Comparison of ENCODE assay signal across 14 cellular contexts in the genomic region with DNA sequence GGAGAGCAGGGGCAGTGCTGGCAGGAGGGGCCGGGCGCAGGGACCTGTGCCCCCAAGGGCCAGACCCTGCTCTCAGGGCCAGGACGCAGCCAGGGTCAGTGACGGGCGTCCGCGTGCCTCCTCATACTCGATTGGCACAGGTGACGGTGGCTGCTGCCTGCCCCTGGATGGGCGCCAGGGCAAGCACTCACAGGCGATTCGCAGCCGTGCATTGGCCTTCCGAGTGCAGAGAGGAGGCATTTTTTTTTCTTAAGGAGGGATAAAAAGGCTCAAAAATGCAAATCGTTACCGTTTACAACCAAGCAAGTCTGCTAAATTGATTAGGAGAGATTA. TPM values are rescaled to one million over a fixed set of nuclear protein-coding genes. Genes with fewer than 3 reads are reported as not detected.
DNase-seq lines count a peak whose midpoint lies in the region; ATAC-seq and TF ChIP-seq lines count a peak whose summit lies in the region.
"Had no signal": no experiment of that assay in that cellular context is flagged by ENCODE, and none has a peak within 500 bp of the region (broad histone marks: within the 10 kb centered on the region; RNA-seq: fewer than 3 reads in every experiment).

No MANE protein-coding gene starts in this region.

- no peak for ATAC-seq in activated CD8-positive, alpha-beta memory T cell treated with anti-CD3 and anti-CD28 coated beads, Interleukin-2, amount 10 ng/mL, durations not matched to agents 7 days and 5 days

- H4K20me1 ChIP-seq in BLaER1 treated with 17β-estradiol and CSF1 and Interleukin-3, amounts not matched to agents 10 nM and 100 nM: peaks cover 6 to 95% (median 58%) of the 10 kb centered on the region in 11 experiments; a peak in 18 of 22 replicates
- H4K20me1 ChIP-seq in neural cell (ENCODE audit: insufficient read depth): no peaks in the 10 kb centered on the region

- H3K9me3 ChIP-seq in BLaER1 treated with 17β-estradiol and CSF1 and Interleukin-3, amounts not matched to agents 10 nM and 100 nM (replicated peaks in 1 of 11): no peaks in the 10 kb centered on the region
- H3K9me3 ChIP-seq in adrenal gland (replicated peaks in 1 of 3): no peaks in the 10 kb centered on the region
- no peaks in the 10 kb centered on the region for H3K9me3 ChIP-seq in neural cell (ENCODE audit: low read length)

- H3K4me1 Mint-ChIP-seq in activated CD8-positive, alpha-beta memory T cell treated with anti-CD3 and anti-CD28 coated beads, Interleukin-2, amount 10 ng/mL, durations not matched to agents 7 days and 5 days: no peaks in the 10 kb centered on the region

- no peak overlapping the region for H2AFZ ChIP-seq in neural cell (ENCODE audit: low read depth, low read length)

- peaks cover 25 to 91% (median 76%) of the 10 kb centered on the region in 10 experiments for H3K4me1 ChIP-seq in BLaER1 treated with 17β-estradiol and CSF1 and Interleukin-3, amounts not matched to agents 10 nM and 100 nM
- H3K4me1 ChIP-seq in adrenal gland (replicated peaks in 1 of 2): no peaks in the 10 kb centered on the region

- no peaks in the 10 kb centered on the region for H3K36me3 Mint-ChIP-seq in activated CD8-positive, alpha-beta memory T cell treated with anti-CD3 and anti-CD28 coated beads, Interleukin-2, amount 10 ng/mL, durations not matched to agents 7 days and 5 days

- CTCF ChIA-PET in GM10248 (lab: Yijun Ruan, JAX): no interaction called here
- CTCF ChIA-PET in activated CD8-positive, alpha-beta memory T cell treated with anti-CD3 and anti-CD28 coated beads, Interleukin-2, amount 10 ng/mL, durations not matched to agents 7 days and 5 days (lab: Charles Lee): no interaction called here

- no peak for TF ChIP-seq RAD21 in neural cell (conservative IDR thresholded peaks at IDR 0.05)

- intact Hi-C loops in adrenal gland (cut with DNase I): no loop called here

- no peak for TF ChIP-seq POLR2A in adrenal gland (IDR thresholded peaks at IDR 0.05)

- no peaks in the 10 kb centered on the region for H3K9me3 Mint-ChIP-seq in activated CD8-positive, alpha-beta memory T cell treated with anti-CD3 and anti-CD28 coated beads, Interleukin-2, amount 10 ng/mL, durations not matched to agents 7 days and 5 days (ENCODE audit: low read depth)

- no peak overlapping the region for H3K9ac ChIP-seq in BLaER1 treated with 17β-estradiol and CSF1 and Interleukin-3, amounts not matched to agents 10 nM and 100 nM
- H3K9ac ChIP-seq in neural cell (ENCODE audit: low read length): peak overlapping the region; percentile 28

- H3K27me3 Mint-ChIP-seq in activated CD8-positive, alpha-beta memory T cell treated with anti-CD3 and anti-CD28 coated beads, Interleukin-2, amount 10 ng/mL, durations not matched to agents 7 days and 5 days: no peaks in the 10 kb centered on the region

- POLR2A ChIA-PET in GM10248 (lab: Yijun Ruan, JAX): no interaction called here

- DNase-seq in NCI-H2029 (lab: John Stamatoyannopoulos, UW) (peak; percentile 84), adrenal gland (peak; percentile 56 to 87 (median 78)), NCI-H1048 (lab: John Stamatoyannopoulos, UW) (no peak), GM10248 (ENCODE audit: extremely low spot score) (no peak), HPDE6-E6E7 (ENCODE audit: extremely low spot score) (no peak)
- no peak for DNase-seq in activated CD8-positive, alpha-beta memory T cell treated with anti-CD3 and anti-CD28 coated beads, Interleukin-2, amount 10 ng/mL, durations not matched to agents 7 days and 5 days
- DNase-seq: activated CD8-positive, alpha-beta memory T cell treated with anti-CD3 and anti-CD28 coated beads, Interleukin-2, amount 50 U/mL, for 4 hours; cortex of kidney; midbrain; NCI-H82; SIG-M5; stimulated activated CD4-positive, alpha-beta T cell treated with anti-CD3 and anti-CD28 coated beads, Interleukin-2, amount 100 ng/mL, for 48 hours had no signal

- H3K79me2 ChIP-seq in neural cell (replicated peaks; ENCODE audit: insufficient read depth, low read length): no peaks in the 10 kb centered on the region

- no peak overlapping the region for H3K4me3 Mint-ChIP-seq in activated CD8-positive, alpha-beta memory T cell treated with anti-CD3 and anti-CD28 coated beads, Interleukin-2, amount 10 ng/mL, durations not matched to agents 7 days and 5 days

- H3K4me2 ChIP-seq in BLaER1 treated with 17β-estradiol and CSF1 and Interleukin-3, amounts not matched to agents 10 nM and 100 nM: peak overlapping the region in 8 of 11 experiments; percentile 33 to 75 (median 54); a peak in 8 of 22 replicates
- no peak overlapping the region for H3K4me2 ChIP-seq in neural cell (ENCODE audit: low read length)

- 0 out of 22 replicates have a peak, but pooled peaks cover 0 to 3% (median 0%) of the 10 kb centered on the region in 11 experiments for H3K27me3 ChIP-seq in BLaER1 treated with 17β-estradiol and CSF1 and Interleukin-3, amounts not matched to agents 10 nM and 100 nM
- H3K27me3 ChIP-seq in adrenal gland: no peaks in the 10 kb centered on the region
- H3K27me3 ChIP-seq in neural cell (ENCODE audit: insufficient read depth, low read depth, low read length): no peaks in the 10 kb centered on the region

- no peak overlapping the region for H3K27ac Mint-ChIP-seq in activated CD8-positive, alpha-beta memory T cell treated with anti-CD3 and anti-CD28 coated beads, Interleukin-2, amount 10 ng/mL, durations not matched to agents 7 days and 5 days

- H3K9me2 ChIP-seq in neural cell (ENCODE audit: insufficient read depth, low read length): no peaks in the 10 kb centered on the region

- TF ChIP-seq EP300 in neural cell (conservative IDR thresholded peaks at IDR 0.05; ENCODE audit: poor library complexity, severe bottlenecking): no peak

- TF ChIP-seq CTCF in adrenal gland (IDR thresholded peaks at IDR 0.05) (no peak), neural cell (IDR thresholded peaks at IDR 0.05; ENCODE audit: poor library complexity, severe bottlenecking) (no peak), GM10248 (IDR thresholded peaks at IDR 0.05; ENCODE audit: control extremely low read depth, extremely low read depth, low read depth, missing control alignments) (no peak)

- H3K36me3 ChIP-seq in BLaER1 treated with 17β-estradiol and CSF1 and Interleukin-3, amounts not matched to agents 10 nM and 100 nM: peaks cover 0 to 9% (median 2%) of the 10 kb centered on the region in 11 experiments; a peak in 9 of 22 replicates
- H3K36me3 ChIP-seq in adrenal gland (replicated peaks in 1 of 2) (no peaks in the 10 kb centered on the region), neural cell (ENCODE audit: insufficient read depth, low read length) (no peaks in the 10 kb centered on the region)

- no peak overlapping the region for H3K4me3 ChIP-seq in BLaER1 treated with 17β-estradiol and CSF1 and Interleukin-3, amounts not matched to agents 10 nM and 100 nM
- H3K4me3 ChIP-seq in adrenal gland: no peak overlapping the region
- no peak overlapping the region for H3K4me3 ChIP-seq in neural cell (ENCODE audit: low read length)

- no peaks in the 10 kb centered on the region for H3F3A ChIP-seq in neural cell (ENCODE audit: insufficient read depth, low read length, poor library complexity, severe bottlenecking)

- WGBS in adrenal gland, 4 donors: 44 to 52% (median 48%) methylated on average over 13 to 16 of the region's 16 CpGs

- no peak overlapping the region for H3K27ac ChIP-seq in BLaER1 treated with 17β-estradiol and CSF1 and Interleukin-3, amounts not matched to agents 10 nM and 100 nM
- H3K27ac ChIP-seq in adrenal gland (no peak overlapping the region), neural cell (ENCODE audit: low read length) (peak overlapping the region; percentile 12)

TF ChIP-seq in neural cell, 6 proteins besides CTCF, POLR2A, EP300 and RAD21:
- TF ChIP-seq POLR2AphosphoS5 (IDR thresholded peaks at IDR 0.05) (no peak), TAF1 (IDR thresholded peaks at IDR 0.05; ENCODE audit: low read depth) (no peak)

RNA-seq across cellular contexts. Expression of a gene that starts 42.8 kb away (rescaled TPM):
- total RNA-seq in adrenal gland: 10 to 100 TPM; 15.9 to 62.9 (median 26.8) TPM
- polyA plus RNA-seq in adrenal gland: 10 to 100 TPM in 2 of 3 donors, 1 to 10 TPM in 1; 5.5 to 60.7 (median 41.1) TPM
- polyA plus RNA-seq in neural cell: 19.9 and 30.8 TPM in 2 replicates
- polyA minus RNA-seq in neural cell: 7.8 and 8.2 TPM in 2 replicates
- 10 to 100 TPM; 10.1 to 12.3 TPM for total RNA-seq in activated CD8-positive, alpha-beta memory T cell treated with anti-CD3 and anti-CD28 coated beads, Interleukin-2, amount 10 ng/mL, durations not matched to agents 7 days and 5 days

Comparison
In these comparisons a context has a peak if more than half of its experiments do, and no peak if none do; other contexts are left out.
1. DNase-seq: peak in NCI-H2029 (single experiment) and adrenal gland (7 of 7); none in NCI-H1048 (single experiment), GM10248 (single experiment), HPDE6-E6E7 (single experiment) and activated CD8-positive, alpha-beta memory T cell treated with anti-CD3 and anti-CD28 coated beads, Interleukin-2, amount 10 ng/mL, durations not matched to agents 7 days and 5 days (single experiment).